In the genomic region with DNA sequence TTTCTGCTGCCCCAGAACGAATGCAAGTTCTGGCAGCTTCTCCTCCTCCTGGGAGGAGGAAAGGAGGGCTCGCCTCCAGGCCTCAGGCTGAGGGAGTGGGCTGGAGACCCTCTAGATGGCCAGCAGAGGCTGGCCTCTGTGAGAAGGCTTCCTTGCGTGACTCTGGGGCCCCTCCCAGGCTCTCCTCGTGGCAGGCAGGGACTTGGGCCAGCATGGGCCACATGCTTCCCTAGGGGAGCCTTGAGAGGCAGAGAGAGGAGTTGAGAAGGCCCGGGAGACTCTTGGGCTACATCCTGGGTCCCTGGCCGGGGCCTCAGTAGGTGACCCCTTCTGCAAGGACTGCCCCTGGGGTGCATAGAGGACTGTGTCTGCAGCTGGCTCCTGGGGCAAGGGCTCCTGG, we compare ENCODE assay signal across 17 cellular contexts. TPM values are rescaled to one million over a fixed set of nuclear protein-coding genes. Genes with fewer than 3 reads are reported as not detected.
DNase-seq lines count a peak whose midpoint lies in the region; ATAC-seq and TF ChIP-seq lines count a peak whose summit lies in the region.
"Had no signal": no experiment of that assay in that cellular context is flagged by ENCODE, and none has a peak within 500 bp of the region (broad histone marks: within the 10 kb centered on the region; RNA-seq: fewer than 3 reads in every experiment).

No MANE protein-coding gene starts in this region.

- H4K20me1 ChIP-seq in GM23248 (ENCODE audit: insufficient read depth), result no peaks in the 10 kb centered on the region; the same call in 1 of the 2 replicates

- H3K27ac Mint-ChIP-seq in central memory CD8-positive, alpha-beta T cell (ENCODE audit: low read depth), result peak overlapping the region; percentile 55
- H3K27ac Mint-ChIP-seq: activated CD4-positive, alpha-beta memory T cell treated with anti-CD3 and anti-CD28 coated beads, Interleukin-2, amount 10 ng/mL, durations not matched to agents 7 days and 5 days; CD8-positive, alpha-beta memory T cell had no signal

- peaks cover 5% of the 10 kb centered on the region; the same call in 1 of the 2 replicates for H3F3A ChIP-seq in GM23248 (ENCODE audit: insufficient read depth)

- H3K4me3 Mint-ChIP-seq in central memory CD8-positive, alpha-beta T cell, result no peak overlapping the region
- H3K4me3 Mint-ChIP-seq: activated CD4-positive, alpha-beta memory T cell treated with anti-CD3 and anti-CD28 coated beads, Interleukin-2, amount 10 ng/mL, durations not matched to agents 7 days and 5 days; CD8-positive, alpha-beta memory T cell had no signal

- no peak overlapping the region for H2AFZ ChIP-seq in GM23248
- H2AFZ ChIP-seq: PC-9 had no signal

- no peaks in the 10 kb centered on the region for H3K4me1 Mint-ChIP-seq in central memory CD8-positive, alpha-beta T cell
- H3K4me1 Mint-ChIP-seq: activated CD4-positive, alpha-beta memory T cell treated with anti-CD3 and anti-CD28 coated beads, Interleukin-2, amount 10 ng/mL, durations not matched to agents 7 days and 5 days had no signal

- peaks cover 16% of the 10 kb centered on the region for H3K4me1 ChIP-seq in GM23248 (ENCODE audit: insufficient read depth)
- peaks cover 48% of the 10 kb centered on the region for H3K4me1 ChIP-seq in lower lobe of right lung

- peak overlapping the region; percentile 27; the same call in 1 of the 2 replicates for H3K27ac ChIP-seq in GM23248
- H3K27ac ChIP-seq in lower lobe of right lung, result peak overlapping the region; percentile 2
- H3K27ac ChIP-seq in substantia nigra (ENCODE audit: low read depth, low read length, poor library complexity, severe bottlenecking), result peak overlapping the region; percentile 94
- H3K27ac ChIP-seq: PC-9 had no signal

- in situ Hi-C loops in GM23248 (cut with MboI), result no loop called here

- H3K36me3 Mint-ChIP-seq in central memory CD8-positive, alpha-beta T cell (ENCODE audit: insufficient read depth), result no peaks in the 10 kb centered on the region
- H3K36me3 Mint-ChIP-seq: CD8-positive, alpha-beta memory T cell had no signal

- H3K9ac ChIP-seq in GM23248, result peak overlapping the region; percentile 18; the same call in 1 of the 2 replicates

- H3K4me3 ChIP-seq in GM23248 (no peak overlapping the region), lower lobe of right lung (no peak overlapping the region)
- H3K4me3 ChIP-seq: PC-9 had no signal

- DNase-seq in GM23248 (no peak), lower lobe of right lung (no peak), substantia nigra (lab: John Stamatoyannopoulos, UW) (peak in 26 of 49 donors; percentile 31 to 70 (median 50)), A172 (ENCODE audit: low spot score) (no peak), DMS53 treated with DMSO at 0.1 percent for 48 hours (lab: John Stamatoyannopoulos, UW; ENCODE audit: unreplicated experiment) (no peak)
- DNase-seq in central memory CD8-positive, alpha-beta T cell (ENCODE audit: low spot score in 2 of 2), result no peak
- DNase-seq: activated CD4-positive, alpha-beta memory T cell treated with anti-CD3 and anti-CD28 coated beads, Interleukin-2, amount 10 ng/mL, durations not matched to agents 7 days and 5 days; activated T-cell treated with anti-CD3 and anti-CD28 coated beads, Interleukin-2, amount 50 U/mL, for 48 hours; CD8-positive, alpha-beta memory T cell; NCI-H1417 treated with DMSO at 0.1 percent for 48 hours; NCI-H774; PC-9; trophoblast cell had no signal

- H3K27me3 ChIP-seq in GM23248 (replicated peaks; ENCODE audit: insufficient read depth) (no peaks in the 10 kb centered on the region), lower lobe of right lung (ENCODE audit: low read depth) (no peaks in the 10 kb centered on the region)

- no peaks in the 10 kb centered on the region for H3K9me3 Mint-ChIP-seq in central memory CD8-positive, alpha-beta T cell
- H3K9me3 Mint-ChIP-seq: activated CD4-positive, alpha-beta memory T cell treated with anti-CD3 and anti-CD28 coated beads, Interleukin-2, amount 10 ng/mL, durations not matched to agents 7 days and 5 days; CD8-positive, alpha-beta memory T cell had no signal

- ATAC-seq in central memory CD8-positive, alpha-beta T cell (replicated peaks; ENCODE audit: extremely low read depth, poor library complexity, severe bottlenecking), result no peak
- ATAC-seq in lower lobe of right lung (peak in 1 of 2 donors; percentile 4), HG02642 (IDR thresholded peaks at IDR 0.05; ENCODE audit: poor library complexity, unreplicated experiment) (no peak), GM21825 (IDR thresholded peaks at IDR 0.05; ENCODE audit: unreplicated experiment) (no peak)
- ATAC-seq: HCT116 had no signal

- intact Hi-C loops in lower lobe of right lung (cut with DNase I), result no loop called here

- no peak for TF ChIP-seq CTCF in lower lobe of right lung (IDR thresholded peaks at IDR 0.05)

- H3K36me3 ChIP-seq in GM23248 (ENCODE audit: low read depth), result peaks cover 34% of the 10 kb centered on the region; the same call in 1 of the 2 replicates
- H3K36me3 ChIP-seq in lower lobe of right lung, result peaks cover 48% of the 10 kb centered on the region

- H3K9me2 ChIP-seq in GM23248 (ENCODE audit: insufficient read depth), result no peaks in the 10 kb centered on the region

- peaks cover 86% of the 10 kb centered on the region for H3K79me2 ChIP-seq in GM23248 (ENCODE audit: insufficient read depth)

- H3K9me3 ChIP-seq in GM23248 (ENCODE audit: low read depth) (no peaks in the 10 kb centered on the region), lower lobe of right lung (no peaks in the 10 kb centered on the region)

- no peaks in the 10 kb centered on the region for H3K27me3 Mint-ChIP-seq in central memory CD8-positive, alpha-beta T cell
- H3K27me3 Mint-ChIP-seq: activated CD4-positive, alpha-beta memory T cell treated with anti-CD3 and anti-CD28 coated beads, Interleukin-2, amount 10 ng/mL, durations not matched to agents 7 days and 5 days had no signal

- H3K4me2 ChIP-seq in GM23248 (ENCODE audit: unreplicated experiment), result no peak overlapping the region
- H3K4me2 ChIP-seq: PC-9 had no signal

- WGBS in GM23248 (ENCODE audit: low coverage in 1 of 2, low lambda C conversion rate in 2 of 2, missing lambda C conversion rate in 2 of 2), 2 experiments, result 58 to 63% methylated on average over 6 of the region's 6 CpGs

RNA-seq across cellular contexts. Expression of gene LYL1, which starts 25.9 kb away (rescaled TPM):
- not detected in 2 replicates for total RNA-seq in GM23248 (2014; rRNA removed; shearing (Covaris generic))
- polyA plus RNA-seq in GM23248 (2016; fragmentation: Nextera tagmentation; extraction: Ambion mirVana), result 0.18 TPM in 1 of 2 replicates, not detected in the other
- total RNA-seq in lower lobe of right lung, result 27.2 TPM
- total RNA-seq in A172 (2014; rRNA removed; shearing (Covaris generic)), result not detected in 2 replicates
- total RNA-seq: LHCN-M2 had no signal

RNA-seq across cellular contexts. Expression of gene TRMT1, which starts 39.8 kb away (rescaled TPM):
- total RNA-seq in GM23248 (2014; rRNA removed; shearing (Covaris generic)), result 30.4 and 33.0 TPM in 2 replicates
- polyA plus RNA-seq in GM23248 (2016; fragmentation: Nextera tagmentation; extraction: Ambion mirVana), result 27.0 and 31.8 TPM in 2 replicates
- total RNA-seq in lower lobe of right lung, result 29.3 TPM
- total RNA-seq in A172 (2014; rRNA removed; shearing (Covaris generic)), result 46.7 and 49.1 TPM in 2 replicates

RNA-seq across cellular contexts. Expression of gene NACC1, which starts 41.3 kb away (rescaled TPM):
- 104 and 105 TPM in 2 replicates for total RNA-seq in GM23248 (2014; rRNA removed; shearing (Covaris generic))
- polyA plus RNA-seq in GM23248 (2016; fragmentation: Nextera tagmentation; extraction: Ambion mirVana), result 1.4 and 2.6 TPM in 2 replicates
- 35.2 TPM for total RNA-seq in lower lobe of right lung
- total RNA-seq in A172 (2014; rRNA removed; shearing (Covaris generic)), result 85.9 and 101 TPM in 2 replicates

Comparison
In these comparisons a context has a peak if more than half of its experiments do, and no peak if none do; other contexts are left out.
1. DNase-seq: peak in substantia nigra (26 of 49); none in GM23248 (single experiment), central memory CD8-positive, alpha-beta T cell (0 of 2), lower lobe of right lung (single experiment), A172 (single experiment) and DMS53 treated with DMSO at 0.1 percent for 48 hours (single experiment).
2. H3K27ac ChIP-seq: peak in every context shown above with its lines; median percentile 94 in substantia nigra; 27 in GM23248; 2 in lower lobe of right lung.
3. RNA of gene LYL1, which starts 25.9 kb away (total RNA-seq): 27.2 TPM in lower lobe of right lung (single experiment); not detected in GM23248 and not detected in A172; every median in the first group is over 10 times any median in the second.